In the genomic region with DNA sequence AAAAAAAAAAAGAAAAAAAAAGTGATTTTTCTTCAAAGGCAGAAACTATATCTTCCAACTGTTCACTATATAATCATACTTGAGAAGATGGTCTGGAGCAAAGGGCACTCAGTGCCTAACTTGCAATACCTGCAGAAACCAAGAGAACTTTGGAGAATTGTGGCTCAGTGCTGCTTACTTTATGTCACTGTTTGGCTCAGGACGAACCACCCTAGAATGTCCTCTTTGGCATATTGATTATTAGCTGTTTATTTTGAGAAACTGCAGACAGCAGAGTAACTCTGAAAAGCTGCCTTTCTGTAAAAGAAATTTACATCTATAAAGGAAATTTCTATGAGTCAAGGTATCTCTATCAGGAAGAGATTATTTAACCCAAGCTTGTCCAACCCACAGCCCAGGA, we compare ENCODE assay signal across 11 cellular contexts.
"Had no signal": no experiment of that assay in that cellular context is flagged by ENCODE, and none has a peak within 500 bp of the region (broad histone marks: within the 10 kb centered on the region; RNA-seq: fewer than 3 reads in every experiment).

No MANE protein-coding gene starts in this region.

- H3K4me2 ChIP-seq: GM23338 had no signal

- H3K36me3 ChIP-seq: HAP-1 had no signal

- H3K9ac ChIP-seq: GM23248 had no signal

- H3K4me3 ChIP-seq: GM23248, GM23338, HAP-1 had no signal

- H3K27ac ChIP-seq: GM23248 had no signal

- DNase-seq: GM23248, GOT3, H7, H9, HCEC 1CT, HFFc6 had no signal

- FAIRE-seq: H1, H54 had no signal

- ATAC-seq: GM23338, HCT116 had no signal

- H3K9me3 ChIP-seq: HAP-1 had no signal

- H2AFZ ChIP-seq: GM23248, GM23338 had no signal
